Comparison of ENCODE assay signal across 3 cellular contexts in the genomic region with DNA sequence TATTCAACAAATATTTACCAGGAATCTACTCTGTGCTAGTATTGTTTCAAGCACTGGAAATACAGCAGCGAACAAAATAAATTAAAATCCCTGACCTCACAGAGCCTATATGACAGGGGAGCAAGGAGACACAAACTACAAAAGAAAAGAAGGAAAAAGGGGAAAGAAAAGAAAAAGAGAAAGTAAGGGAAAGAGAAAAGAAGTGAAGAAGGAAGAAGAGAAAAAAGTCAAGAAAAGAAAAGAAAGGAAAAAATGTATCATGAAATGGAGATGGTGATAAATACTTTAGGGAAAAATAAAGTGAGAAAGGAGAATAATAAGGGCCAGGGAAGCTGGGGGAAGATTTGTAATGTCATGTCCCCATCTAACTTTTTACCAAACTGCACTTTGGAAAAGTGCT.
A peak's percentile ranks its signal among the peaks of the same experiment; 100 is the strongest.
TF ChIP-seq lines count a peak whose summit lies in the region.

No MANE protein-coding gene starts in this region.

TF ChIP-seq in HEK293, 187 proteins besides CTCF, POLR2A, EP300 and RAD21:
- TF ChIP-seq PRDM1 (tag by site-specific recombination; IDR thresholded peaks at IDR 0.05) (peak; percentile 97), ZNF433 (tag by site-specific recombination; IDR thresholded peaks at IDR 0.05; ENCODE audit: low read depth) (no peak)

TF ChIP-seq in K562, 482 proteins besides CTCF, POLR2A, EP300 and RAD21:
- TF ChIP-seq ZNF274 (IDR thresholded peaks at IDR 0.05; ENCODE audit: borderline replicate concordance, low read depth, low read length): no peak
- TF ChIP-seq SAP30 (IDR thresholded peaks at IDR 0.05; ENCODE audit: borderline replicate concordance, insufficient read depth, low read depth, low read length, poor library complexity, severe bottlenecking): no peak
- TF ChIP-seq, protein P1, sequence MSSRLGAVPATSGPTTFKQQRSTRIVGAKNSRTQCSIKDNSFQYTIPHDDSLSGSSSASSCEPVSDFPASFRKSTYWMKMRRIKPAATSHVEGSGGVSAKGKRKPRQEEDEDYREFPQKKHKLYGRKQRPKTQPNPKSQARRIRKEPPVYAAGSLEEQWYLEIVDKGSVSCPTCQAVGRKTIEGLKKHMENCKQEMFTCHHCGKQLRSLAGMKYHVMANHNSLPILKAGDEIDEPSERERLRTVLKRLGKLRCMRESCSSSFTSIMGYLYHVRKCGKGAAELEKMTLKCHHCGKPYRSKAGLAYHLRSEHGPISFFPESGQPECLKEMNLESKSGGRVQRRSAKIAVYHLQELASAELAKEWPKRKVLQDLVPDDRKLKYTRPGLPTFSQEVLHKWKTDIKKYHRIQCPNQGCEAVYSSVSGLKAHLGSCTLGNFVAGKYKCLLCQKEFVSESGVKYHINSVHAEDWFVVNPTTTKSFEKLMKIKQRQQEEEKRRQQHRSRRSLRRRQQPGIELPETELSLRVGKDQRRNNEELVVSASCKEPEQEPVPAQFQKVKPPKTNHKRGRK (tag; IDR thresholded peaks at IDR 0.05): peak; percentile 90

TF ChIP-seq in HEK293T, 16 proteins besides CTCF, POLR2A, EP300 and RAD21:
- TF ChIP-seq HDGF (IDR thresholded peaks at IDR 0.05; ENCODE audit: borderline replicate concordance) (no peak), BHLHE40 (IDR thresholded peaks at IDR 0.05; ENCODE audit: borderline replicate concordance) (no peak), SP1 (IDR thresholded peaks at IDR 0.05) (no peak), ARNT (IDR thresholded peaks at IDR 0.05) (no peak), CTBP1 (IDR thresholded peaks at IDR 0.05; ENCODE audit: borderline replicate concordance) (no peak), FOXA1 (IDR thresholded peaks at IDR 0.05) (no peak), ZNF384 (IDR thresholded peaks at IDR 0.05) (no peak)
